15 cellular contexts compared by ENCODE assay signal in the genomic region with DNA sequence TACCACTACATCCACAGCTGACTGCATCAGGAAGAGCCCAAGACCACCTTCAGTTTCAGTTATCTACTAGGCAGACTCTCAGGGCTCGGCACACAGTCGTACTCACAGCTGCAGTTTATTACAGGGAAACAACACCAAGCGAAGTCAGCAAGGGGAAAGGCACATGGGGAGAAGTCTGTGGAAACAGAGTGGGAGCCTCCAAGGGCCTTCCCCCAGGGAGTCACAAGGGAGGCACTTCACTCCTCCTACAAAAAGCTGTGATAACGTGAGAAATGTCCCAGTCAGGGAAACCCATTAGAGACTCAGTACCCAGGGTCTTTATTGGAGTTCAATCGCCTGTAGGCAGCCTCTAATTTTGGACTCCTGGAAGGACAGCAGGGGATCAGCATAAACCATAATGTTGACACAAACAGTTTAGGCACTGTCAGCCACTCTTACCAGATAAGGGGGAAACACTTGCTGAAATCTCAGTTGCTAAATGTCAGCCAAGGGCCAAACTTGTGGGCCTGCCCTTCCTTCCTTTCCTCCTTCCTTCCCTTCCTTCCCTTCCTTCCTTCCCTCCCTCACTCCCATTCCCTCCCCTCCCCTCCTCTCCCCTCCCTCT.
DNase-seq lines count a peak whose midpoint lies in the region; ATAC-seq, FAIRE-seq and TF ChIP-seq lines count a peak whose summit lies in the region.
"Had no signal": no experiment of that assay in that cellular context is flagged by ENCODE, and none has a peak within 500 bp of the region (broad histone marks: within the 10 kb centered on the region; RNA-seq: fewer than 3 reads in every experiment).

No MANE protein-coding gene starts in this region.

- in situ Hi-C loops in K562 (cut with MboI): no loop called here

- H3K79me2 ChIP-seq in K562 (ENCODE audit: control insufficient read depth, insufficient read depth, low read length): no peaks in the 10 kb centered on the region

- 67% methylated on average over 5 of the region's 5 CpGs for WGBS in K562 (ENCODE audit: insufficient coverage, low coverage, missing lambda C conversion rate)
- no CpG with 5 or more reads among the region's 5 CpGs for WGBS in neuronal stem cell (ENCODE audit: extremely low coverage in 2 of 2, insufficient read length in 2 of 2, insufficient replicate concordance in 1 of 2), 2 donors

- no peaks in the 10 kb centered on the region for H3K9me1 ChIP-seq in K562 (ENCODE audit: control insufficient read depth, insufficient read depth, low read length)

- no peak overlapping the region for H2AFZ ChIP-seq in K562 (ENCODE audit: low read depth, low read length)
- H2AFZ ChIP-seq in neuronal stem cell (ENCODE audit: low read length): no peak overlapping the region

- H3K4me1 ChIP-seq in K562 (replicated peaks in 1 of 2; ENCODE audit: control insufficient read depth in 2 of 2, insufficient read depth in 2 of 2, low read length in 2 of 2) (peaks cover 0 to 9% of the 10 kb centered on the region in 2 experiments; a peak in 4 of 5 replicates), neuronal stem cell (ENCODE audit: control insufficient read depth in 2 of 2, insufficient read depth in 1 of 2, low read depth in 1 of 2, low read length in 2 of 2) (peaks cover 7 to 16% of the 10 kb centered on the region in 2 donors)

- H3K9ac ChIP-seq in K562 (ENCODE audit: insufficient read depth in 1 of 2, low read depth in 2 of 2, low read length in 2 of 2): no peak overlapping the region
- no peak overlapping the region for H3K9ac ChIP-seq in neuronal stem cell (ENCODE audit: low read depth, low read length, poor library complexity)

- POLR2A ChIA-PET in K562 (lab: Yijun Ruan, JAX): no interaction called here

- H3K79me1 ChIP-seq in neuronal stem cell (ENCODE audit: low read depth, low read length): no peaks in the 10 kb centered on the region

- H4K91ac ChIP-seq in neuronal stem cell (ENCODE audit: low read depth, low read length, poor library complexity): no peak overlapping the region

- intact Hi-C loops in Right ventricle myocardium superior (cut with DNase I): no loop called here
- intact Hi-C loops in cardiac septum (cut with DNase I): no loop called here
- intact Hi-C loops in K562 (cut with micrococcal nuclease): no loop called here

- peak overlapping the region; percentile 19 for H4K8ac ChIP-seq in neuronal stem cell (ENCODE audit: low read depth, low read length)

- H3K18ac ChIP-seq in neuronal stem cell (ENCODE audit: low read length): peak overlapping the region; percentile 27

- ATAC-seq in Right ventricle myocardium superior (ENCODE audit: poor library complexity) (peak; percentile 39), K562 (peak; percentile 41; the same call in 1 of the 3 replicates), HG02759 (IDR thresholded peaks at IDR 0.05; ENCODE audit: unreplicated experiment) (no peak)

- H4K20me1 ChIP-seq in K562 (replicated peaks; ENCODE audit: control insufficient read depth, insufficient read depth, low read length): no peaks in the 10 kb centered on the region

- FAIRE-seq in K562 (lab: Jason Lieb, UNC): no peak

- no peak overlapping the region for H3K4me2 ChIP-seq in K562 (ENCODE audit: insufficient read depth, low read length)
- H3K4me2 ChIP-seq in neuronal stem cell (ENCODE audit: insufficient read depth, low read length, poor library complexity, severe bottlenecking): no peak overlapping the region

- no peak for TF ChIP-seq EP300 in K562 (IDR thresholded peaks at IDR 0.05; ENCODE audit: low read length)

- no peak overlapping the region for H2AK5ac ChIP-seq in neuronal stem cell (ENCODE audit: low read depth, low read length)

- no peak overlapping the region for H3K23ac ChIP-seq in neuronal stem cell (ENCODE audit: low read depth, low read length, poor library complexity)

- no peak for TF ChIP-seq RAD21 in K562 (CRISPR knock-in tag; conservative IDR thresholded peaks at IDR 0.05 in 1 of 2, IDR thresholded peaks at IDR 0.05 in 1 of 2)

- no peak overlapping the region for H2BK120ac ChIP-seq in neuronal stem cell (ENCODE audit: low read depth, low read length)

- H3K9me3 ChIP-seq in K562 (replicated peaks; ENCODE audit: control insufficient read depth, insufficient read depth, low read depth, low read length): no peaks in the 10 kb centered on the region
- H3K9me3 ChIP-seq in neuronal stem cell (replicated peaks in 1 of 2; ENCODE audit: control insufficient read depth in 2 of 2, insufficient read depth in 1 of 2, low read depth in 1 of 2, low read length in 2 of 2): no peaks in the 10 kb centered on the region
- H3K9me3 ChIP-seq: HAP-1 had no signal

- no peak for TF ChIP-seq CTCF in K562 (IDR thresholded peaks at IDR 0.05 in 2 of 3, conservative IDR thresholded peaks at IDR 0.05 in 1 of 3; ENCODE audit: insufficient read depth in 2 of 3, low read depth in 1 of 3, low read length in 3 of 3)

- H2BK15ac ChIP-seq in neuronal stem cell (ENCODE audit: low read length): no peak overlapping the region

- no peaks in the 10 kb centered on the region; the same call in 2 of the 3 replicates for H3K36me3 ChIP-seq in K562 (ENCODE audit: control insufficient read depth, insufficient read depth, low read length)
- no peaks in the 10 kb centered on the region for H3K36me3 ChIP-seq in neuronal stem cell (replicated peaks in 1 of 2; ENCODE audit: control insufficient read depth in 2 of 2, insufficient read depth in 2 of 2, low read length in 2 of 2)
- H3K36me3 ChIP-seq: HAP-1 had no signal

- no peak overlapping the region for H3K14ac ChIP-seq in neuronal stem cell (ENCODE audit: low read length)

- no peak for TF ChIP-seq POLR2A in K562 (conservative IDR thresholded peaks at IDR 0.05)

- H3K4me3 ChIP-seq in K562 (no peak overlapping the region), neuronal stem cell (ENCODE audit: low read length in 2 of 2) (no peak overlapping the region)
- H3K4me3 ChIP-seq: HAP-1 had no signal

- H2BK5ac ChIP-seq in neuronal stem cell (ENCODE audit: low read length): no peak overlapping the region

- H2BK12ac ChIP-seq in neuronal stem cell (ENCODE audit: low read length): no peak overlapping the region

- no peak for DNase-seq in Right ventricle myocardium superior
- DNase-seq in cardiac septum (ENCODE audit: low spot score): no peak
- peak; percentile 54 for DNase-seq in DMS79 (lab: John Stamatoyannopoulos, UW)
- no peak for DNase-seq in K562 (ENCODE audit: extremely low read depth in 1 of 4, low spot score in 3 of 4)
- no peak for DNase-seq in neuronal stem cell (ENCODE audit: low spot score)
- no peak for DNase-seq in DMS53 (lab: John Stamatoyannopoulos, UW)
- no peak for DNase-seq in NCI-H526 (lab: John Stamatoyannopoulos, UW)
- DNase-seq: ACHN; CD4-positive, alpha-beta memory T cell; GF-D8; GOT3 had no signal

- CTCF ChIA-PET in K562 (lab: Yijun Ruan, JAX; ENCODE audit: low intra/inter-chr PET ratio): no interaction called here

- H3K4ac ChIP-seq in neuronal stem cell (ENCODE audit: low read length): no peak overlapping the region

- H3K27me3 ChIP-seq in K562 (ENCODE audit: control insufficient read depth in 2 of 2, insufficient read depth in 2 of 2, low read length in 2 of 2): no peaks in the 10 kb centered on the region
- no peaks in the 10 kb centered on the region for H3K27me3 ChIP-seq in neuronal stem cell (ENCODE audit: control insufficient read depth in 3 of 3, insufficient read depth in 3 of 3, low read depth in 1 of 3, low read length in 3 of 3)

- no peak overlapping the region for H3K27ac ChIP-seq in K562 (ENCODE audit: extremely low read depth, low read depth, low read length)
- H3K27ac ChIP-seq in neuronal stem cell (replicated peaks; ENCODE audit: low read length): no peak overlapping the region
- H3K27ac ChIP-seq: C4-2B, HL-60 had no signal

- BruUV-seq in K562 (replicated peaks; lab: Mats Ljungman, UMichigan): no TSS peak

TF ChIP-seq in K562, 482 proteins besides CTCF, POLR2A, EP300 and RAD21 (continues in another document):
- TF ChIP-seq ZNF551 (CRISPR knock-in tag; IDR thresholded peaks at IDR 0.05) (no peak), CBFA2T3 (IDR thresholded peaks at IDR 0.05) (no peak), TRIM24 (IDR thresholded peaks at IDR 0.05) (no peak)
- TF ChIP-seq, protein P1, sequence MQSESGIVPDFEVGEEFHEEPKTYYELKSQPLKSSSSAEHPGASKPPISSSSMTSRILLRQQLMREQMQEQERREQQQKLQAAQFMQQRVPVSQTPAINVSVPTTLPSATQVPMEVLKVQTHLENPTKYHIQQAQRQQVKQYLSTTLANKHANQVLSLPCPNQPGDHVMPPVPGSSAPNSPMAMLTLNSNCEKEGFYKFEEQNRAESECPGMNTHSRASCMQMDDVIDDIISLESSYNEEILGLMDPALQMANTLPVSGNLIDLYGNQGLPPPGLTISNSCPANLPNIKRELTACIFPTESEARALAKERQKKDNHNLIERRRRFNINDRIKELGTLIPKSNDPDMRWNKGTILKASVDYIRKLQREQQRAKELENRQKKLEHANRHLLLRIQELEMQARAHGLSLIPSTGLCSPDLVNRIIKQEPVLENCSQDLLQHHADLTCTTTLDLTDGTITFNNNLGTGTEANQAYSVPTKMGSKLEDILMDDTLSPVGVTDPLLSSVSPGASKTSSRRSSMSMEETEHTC (IDR thresholded peaks at IDR 0.05): no peak
- TF ChIP-seq, protein P2, sequence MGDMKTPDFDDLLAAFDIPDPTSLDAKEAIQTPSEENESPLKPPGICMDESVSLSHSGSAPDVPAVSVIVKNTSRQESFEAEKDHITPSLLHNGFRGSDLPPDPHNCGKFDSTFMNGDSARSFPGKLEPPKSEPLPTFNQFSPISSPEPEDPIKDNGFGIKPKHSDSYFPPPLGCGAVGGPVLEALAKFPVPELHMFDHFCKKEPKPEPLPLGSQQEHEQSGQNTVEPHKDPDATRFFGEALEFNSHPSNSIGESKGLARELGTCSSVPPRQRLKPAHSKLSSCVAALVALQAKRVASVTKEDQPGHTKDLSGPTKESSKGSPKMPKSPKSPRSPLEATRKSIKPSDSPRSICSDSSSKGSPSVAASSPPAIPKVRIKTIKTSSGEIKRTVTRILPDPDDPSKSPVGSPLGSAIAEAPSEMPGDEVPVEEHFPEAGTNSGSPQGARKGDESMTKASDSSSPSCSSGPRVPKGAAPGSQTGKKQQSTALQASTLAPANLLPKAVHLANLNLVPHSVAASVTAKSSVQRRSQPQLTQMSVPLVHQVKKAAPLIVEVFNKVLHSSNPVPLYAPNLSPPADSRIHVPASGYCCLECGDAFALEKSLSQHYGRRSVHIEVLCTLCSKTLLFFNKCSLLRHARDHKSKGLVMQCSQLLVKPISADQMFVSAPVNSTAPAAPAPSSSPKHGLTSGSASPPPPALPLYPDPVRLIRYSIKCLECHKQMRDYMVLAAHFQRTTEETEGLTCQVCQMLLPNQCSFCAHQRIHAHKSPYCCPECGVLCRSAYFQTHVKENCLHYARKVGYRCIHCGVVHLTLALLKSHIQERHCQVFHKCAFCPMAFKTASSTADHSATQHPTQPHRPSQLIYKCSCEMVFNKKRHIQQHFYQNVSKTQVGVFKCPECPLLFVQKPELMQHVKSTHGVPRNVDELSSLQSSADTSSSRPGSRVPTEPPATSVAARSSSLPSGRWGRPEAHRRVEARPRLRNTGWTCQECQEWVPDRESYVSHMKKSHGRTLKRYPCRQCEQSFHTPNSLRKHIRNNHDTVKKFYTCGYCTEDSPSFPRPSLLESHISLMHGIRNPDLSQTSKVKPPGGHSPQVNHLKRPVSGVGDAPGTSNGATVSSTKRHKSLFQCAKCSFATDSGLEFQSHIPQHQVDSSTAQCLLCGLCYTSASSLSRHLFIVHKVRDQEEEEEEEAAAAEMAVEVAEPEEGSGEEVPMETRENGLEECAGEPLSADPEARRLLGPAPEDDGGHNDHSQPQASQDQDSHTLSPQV (IDR thresholded peaks at IDR 0.05): no peak
